Comparison of ENCODE assay signal across 8 cellular contexts in the genomic region with DNA sequence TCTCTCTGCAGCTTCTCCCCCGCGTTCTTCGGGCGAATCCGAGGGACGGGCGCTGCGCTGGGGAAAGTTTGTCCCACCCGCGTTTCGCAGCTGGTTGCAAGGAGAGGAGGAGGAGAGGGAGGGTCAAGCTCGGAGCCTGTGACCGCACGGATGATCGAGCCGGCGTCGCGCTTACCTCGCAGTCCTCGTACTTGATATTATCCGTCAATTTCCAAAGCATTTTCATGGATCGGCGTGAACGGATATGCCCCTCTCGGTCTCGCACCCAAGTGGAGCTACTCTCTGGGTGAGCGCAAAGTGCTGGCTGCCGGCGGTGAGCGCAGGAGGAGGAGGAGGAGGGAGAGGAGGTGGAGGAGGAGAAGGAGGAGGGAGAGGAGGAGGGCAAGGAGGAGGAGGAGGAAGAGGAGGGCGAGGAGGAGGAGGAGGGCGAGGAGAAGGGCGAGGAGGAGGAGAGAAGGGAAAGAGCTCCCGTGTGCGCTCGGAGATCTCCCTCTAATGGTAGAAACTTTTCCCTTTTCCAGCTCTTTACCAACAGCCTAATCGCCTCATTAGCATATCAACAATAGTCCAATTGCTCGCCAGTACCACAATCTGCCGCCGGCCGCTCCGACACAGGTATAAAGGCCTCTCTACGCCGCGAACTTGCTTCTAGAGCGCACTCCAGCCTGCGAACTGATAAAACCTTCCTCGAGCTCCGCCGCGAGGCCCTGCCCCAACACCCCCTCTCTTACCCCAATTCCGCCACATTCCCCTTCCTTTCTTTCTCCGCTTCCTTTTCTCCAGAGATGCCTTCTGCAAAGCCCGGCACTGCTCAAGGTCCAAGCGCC. TPM values are rescaled to one million over a fixed set of nuclear protein-coding genes. Genes with fewer than 3 reads are reported as not detected.
DNase-seq lines count a peak whose midpoint lies in the region; ATAC-seq, FAIRE-seq and TF ChIP-seq lines count a peak whose summit lies in the region.

TSS of gene TFAP2A (minus strand) at position 309 of the 827 bp plus-strand sequence. CDS start at position 226, 83 bp downstream.

- no peak for FAIRE-seq in bronchial epithelial cell (lab: Jason Lieb, UNC)

- H3K27me3 ChIP-seq in CD8-positive, alpha-beta memory T cell (ENCODE audit: insufficient read depth, low read length, poor library complexity, severe bottlenecking), result peaks cover 76% of the 10 kb centered on the region
- no peaks in the 10 kb centered on the region for H3K27me3 ChIP-seq in bronchial epithelial cell (ENCODE audit: control insufficient read depth, insufficient read depth, low read length)
- no peaks in the 10 kb centered on the region for H3K27me3 ChIP-seq in Karpas-422 (ENCODE audit: low read length)

- no peak within 1 kb of the TSS for H3K27ac ChIP-seq in CD8-positive, alpha-beta memory T cell (ENCODE audit: low read depth, low read length)
- no peak within 1 kb of the TSS for H3K27ac ChIP-seq in Karpas-422 (ENCODE audit: low read length)

- H3K9me3 ChIP-seq in CD8-positive, alpha-beta memory T cell (ENCODE audit: low read length), result no peaks in the 10 kb centered on the region
- no peaks in the 10 kb centered on the region for H3K9me3 ChIP-seq in Karpas-422 (ENCODE audit: low read length)

- H3K79me2 ChIP-seq in Karpas-422 (ENCODE audit: low read length), result no peaks in the 10 kb centered on the region

- peaks cover 27% of the 10 kb centered on the region for H3K4me1 ChIP-seq in CD8-positive, alpha-beta memory T cell (ENCODE audit: insufficient read depth, low read length)
- H3K4me1 ChIP-seq in Karpas-422 (ENCODE audit: low read length), result peaks cover 11% of the 10 kb centered on the region

- POLR2A ChIA-PET in CD8-positive, alpha-beta memory T cell (lab: Charles Lee), result no interaction called here
- POLR2A ChIA-PET in naive thymus-derived CD8-positive, alpha-beta T cell (lab: Charles Lee), result no interaction called here

- no peak for ATAC-seq in naive thymus-derived CD8-positive, alpha-beta T cell
- ATAC-seq in GM18868 (IDR thresholded peaks at IDR 0.05; ENCODE audit: unreplicated experiment), result no peak
- no peak for ATAC-seq in GM18873 (IDR thresholded peaks at IDR 0.05; ENCODE audit: low FRiP score, unreplicated experiment)
- ATAC-seq in HG02981 (IDR thresholded peaks at IDR 0.05; ENCODE audit: unreplicated experiment), result no peak

- CTCF ChIA-PET in CD8-positive, alpha-beta memory T cell (lab: Charles Lee), result no interaction called here

- DNase-seq in CD8-positive, alpha-beta memory T cell, result no peak
- DNase-seq in bronchial epithelial cell (ENCODE audit: low read depth) (peak; percentile 87), Karpas-422 (no peak)
- no peak for DNase-seq in naive thymus-derived CD8-positive, alpha-beta T cell

- no peak within 1 kb of the TSS for H3K9ac ChIP-seq in Karpas-422 (ENCODE audit: low read length)

- H3K36me3 Mint-ChIP-seq in CD8-positive, alpha-beta memory T cell, result peaks cover 0 to 9% (median 8%) of the 10 kb centered on the region in 3 donors
- H3K36me3 Mint-ChIP-seq in naive thymus-derived CD8-positive, alpha-beta T cell, result peaks cover 15 to 34% (median 27%) of the 10 kb centered on the region in 3 donors

- H3K4me2 ChIP-seq in Karpas-422 (ENCODE audit: low read depth, low read length, poor library complexity, severe bottlenecking), result no peak within 1 kb of the TSS

- H3K4me3 ChIP-seq in CD8-positive, alpha-beta memory T cell (ENCODE audit: low read length), result no peak within 1 kb of the TSS
- peak within 1 kb of the TSS; percentile 61 for H3K4me3 ChIP-seq in bronchial epithelial cell (ENCODE audit: low read depth, low read length)
- H3K4me3 ChIP-seq in Karpas-422 (ENCODE audit: low read length), result no peak within 1 kb of the TSS

- H3K9me2 ChIP-seq in Karpas-422 (replicated peaks; ENCODE audit: insufficient read depth, low read length), result no peaks in the 10 kb centered on the region

- H3K4me1 Mint-ChIP-seq in CD8-positive, alpha-beta memory T cell, result peaks cover 37 to 53% (median 47%) of the 10 kb centered on the region in 3 donors
- peaks cover 29 to 61% (median 50%) of the 10 kb centered on the region in 4 donors for H3K4me1 Mint-ChIP-seq in naive thymus-derived CD8-positive, alpha-beta T cell

- peak within 1 kb of the TSS in 6 of 8 donors; percentile 23 to 90 (median 63) for H3K27ac Mint-ChIP-seq in CD8-positive, alpha-beta memory T cell
- H3K27ac Mint-ChIP-seq in naive thymus-derived CD8-positive, alpha-beta T cell, result peak within 1 kb of the TSS in 5 of 10 donors; percentile 14 to 82 (median 79)

- H4K20me1 ChIP-seq in Karpas-422 (ENCODE audit: insufficient read depth, low read depth, low read length), result no peaks in the 10 kb centered on the region

- TF ChIP-seq CTCF in LNCAP (IDR thresholded peaks at IDR 0.05) (peak; percentile 44), bronchial epithelial cell (IDR thresholded peaks at IDR 0.05; ENCODE audit: insufficient read depth, low read length, severe bottlenecking) (peak; percentile 83)

- no peak within 1 kb of the TSS for H2AFZ ChIP-seq in Karpas-422 (ENCODE audit: low read length)

- peaks cover 84 to 85% of the 10 kb centered on the region in 2 donors for H3K27me3 Mint-ChIP-seq in CD8-positive, alpha-beta memory T cell
- H3K27me3 Mint-ChIP-seq in naive thymus-derived CD8-positive, alpha-beta T cell, result peaks cover 44 to 100% (median 78%) of the 10 kb centered on the region in 5 donors

- H3K9me3 Mint-ChIP-seq in CD8-positive, alpha-beta memory T cell, result peaks cover 3 to 49% (median 43%) of the 10 kb centered on the region in 5 donors
- peaks cover 4 to 60% (median 22%) of the 10 kb centered on the region in 9 donors for H3K9me3 Mint-ChIP-seq in naive thymus-derived CD8-positive, alpha-beta T cell

- H3K4me3 Mint-ChIP-seq in CD8-positive, alpha-beta memory T cell, result peak within 1 kb of the TSS; percentile 83 to 96 (median 87)
- peak within 1 kb of the TSS; percentile 76 to 95 (median 87) for H3K4me3 Mint-ChIP-seq in naive thymus-derived CD8-positive, alpha-beta T cell

- H3K36me3 ChIP-seq in CD8-positive, alpha-beta memory T cell (ENCODE audit: insufficient read depth, low read length), result no peaks in the 10 kb centered on the region
- peaks cover 4% of the 10 kb centered on the region for H3K36me3 ChIP-seq in bronchial epithelial cell (ENCODE audit: control insufficient read depth, insufficient read depth, low read length)
- no peaks in the 10 kb centered on the region for H3K36me3 ChIP-seq in Karpas-422 (ENCODE audit: insufficient read depth, low read length)

RNA-seq across cellular contexts. Expression of gene TFAP2A, which starts in this region (rescaled TPM):
- not detected for total RNA-seq in CD8-positive, alpha-beta memory T cell
- polyA plus RNA-seq in CD8-positive, alpha-beta memory T cell, result not detected
- 3.4 and 6.3 TPM in 2 replicates for total RNA-seq in bronchial epithelial cell
- total RNA-seq in naive thymus-derived CD8-positive, alpha-beta T cell, result not detected
- polyA plus RNA-seq in naive thymus-derived CD8-positive, alpha-beta T cell, result not detected
- total RNA-seq in Karpas-422 (2014; rRNA removed; shearing (Covaris generic); ENCODE audit: low replicate concordance), result 0.22 and 0.34 TPM in 2 replicates
